17 cellular contexts compared by ENCODE assay signal in genomic region chr20:53402233-53403005, GRCh38.
A peak's percentile ranks its signal among the peaks of the same experiment; 100 is the strongest.
DNase-seq lines count a peak whose midpoint lies in the region; ATAC-seq and TF ChIP-seq lines count a peak whose summit lies in the region.
"Had no signal": no experiment of that assay in that cellular context is flagged by ENCODE, and none has a peak within 500 bp of the region (broad histone marks: within the 10 kb centered on the region; RNA-seq: fewer than 3 reads in every experiment).

No MANE protein-coding gene starts in this region.

- no peaks in the 10 kb centered on the region for H3K9me3 Mint-ChIP-seq in CD8-positive, alpha-beta T cell
- peaks cover 4% of the 10 kb centered on the region for H3K9me3 Mint-ChIP-seq in activated T-cell treated with anti-CD3 and anti-CD28 coated beads, Interleukin-2, amount 50 U/mL, for 4 hours
- H3K9me3 Mint-ChIP-seq in nephron progenitor cell: peaks cover 8% of the 10 kb centered on the region
- H3K9me3 Mint-ChIP-seq: natural killer cell treated with Interleukin-12 subunit alpha and Interleukin-12 subunit beta and Interleukin-15 and Interleukin-18, amount 100 ng/mL, for 72 hours had no signal

- peak overlapping the region; percentile 76 for H3K27ac Mint-ChIP-seq in CD8-positive, alpha-beta T cell
- H3K27ac Mint-ChIP-seq in T-helper 17 cell: peak overlapping the region; percentile 56
- peak overlapping the region; percentile 62 for H3K27ac Mint-ChIP-seq in nephron progenitor cell
- H3K27ac Mint-ChIP-seq: brain; natural killer cell treated with Interleukin-12 subunit alpha and Interleukin-12 subunit beta and Interleukin-15 and Interleukin-18, amount 100 ng/mL, for 72 hours had no signal

- no peak overlapping the region for H3K4me3 Mint-ChIP-seq in CD8-positive, alpha-beta T cell
- H3K4me3 Mint-ChIP-seq in T-helper 17 cell (peak overlapping the region; percentile 52), nephron progenitor cell (no peak overlapping the region)
- no peak overlapping the region for H3K4me3 Mint-ChIP-seq in activated T-cell treated with anti-CD3 and anti-CD28 coated beads, Interleukin-2, amount 50 U/mL, for 4 hours
- H3K4me3 Mint-ChIP-seq: brain; natural killer cell treated with Interleukin-12 subunit alpha and Interleukin-12 subunit beta and Interleukin-15 and Interleukin-18, amount 100 ng/mL, for 72 hours had no signal

- ATAC-seq in CD8-positive, alpha-beta T cell: peak; percentile 89
- ATAC-seq in T-helper 17 cell: peak; percentile 94
- ATAC-seq in activated T-cell treated with anti-CD3 and anti-CD28 coated beads, Interleukin-2, amount 50 U/mL, for 4 hours: peak; percentile 87 to 90
- ATAC-seq: activated CD4-positive, CD25-positive, alpha-beta regulatory T cell treated with anti-CD3 and anti-CD28 coated beads, Interleukin-2, amount 50 U/mL, for 24 hours; HCT116; natural killer cell treated with Interleukin-12 subunit alpha and Interleukin-12 subunit beta and Interleukin-15 and Interleukin-18, amount 100 ng/mL, for 72 hours had no signal

- H3K4me3 ChIP-seq in CD8-positive, alpha-beta T cell (ENCODE audit: low read depth, low read length): no peak overlapping the region
- H3K4me3 ChIP-seq: coronary artery, thoracic aorta had no signal

- peaks cover 54% of the 10 kb centered on the region for H3K4me1 Mint-ChIP-seq in CD8-positive, alpha-beta T cell (ENCODE audit: low read depth)
- H3K4me1 Mint-ChIP-seq in T-helper 17 cell: peaks cover 14% of the 10 kb centered on the region
- peaks cover 20% of the 10 kb centered on the region for H3K4me1 Mint-ChIP-seq in activated T-cell treated with anti-CD3 and anti-CD28 coated beads, Interleukin-2, amount 50 U/mL, for 4 hours (ENCODE audit: low read depth)
- no peaks in the 10 kb centered on the region for H3K4me1 Mint-ChIP-seq in nephron progenitor cell

- no peaks in the 10 kb centered on the region for H3K36me3 Mint-ChIP-seq in CD8-positive, alpha-beta T cell
- H3K36me3 Mint-ChIP-seq in T-helper 17 cell (ENCODE audit: low read depth) (no peaks in the 10 kb centered on the region), nephron progenitor cell (ENCODE audit: low read depth) (peaks cover 8% of the 10 kb centered on the region)
- H3K36me3 Mint-ChIP-seq in activated T-cell treated with anti-CD3 and anti-CD28 coated beads, Interleukin-2, amount 50 U/mL, for 4 hours (ENCODE audit: insufficient read depth): peaks cover 7% of the 10 kb centered on the region
- H3K36me3 Mint-ChIP-seq: natural killer cell treated with Interleukin-12 subunit alpha and Interleukin-12 subunit beta and Interleukin-15 and Interleukin-18, amount 100 ng/mL, for 72 hours had no signal

- H3K27me3 Mint-ChIP-seq in CD8-positive, alpha-beta T cell (ENCODE audit: low read depth): no peaks in the 10 kb centered on the region
- H3K27me3 Mint-ChIP-seq in T-helper 17 cell: no peaks in the 10 kb centered on the region
- H3K27me3 Mint-ChIP-seq in activated T-cell treated with anti-CD3 and anti-CD28 coated beads, Interleukin-2, amount 50 U/mL, for 4 hours (ENCODE audit: low read depth): no peaks in the 10 kb centered on the region
- H3K27me3 Mint-ChIP-seq in nephron progenitor cell (ENCODE audit: low read depth, poor library complexity): peaks cover 19% of the 10 kb centered on the region

- no peaks in the 10 kb centered on the region for H3K36me3 ChIP-seq in CD8-positive, alpha-beta T cell (ENCODE audit: insufficient read depth, low read length)
- H3K36me3 ChIP-seq: thoracic aorta had no signal

- no peaks in the 10 kb centered on the region for H3K9me3 ChIP-seq in CD8-positive, alpha-beta T cell (ENCODE audit: low read length)
- H3K9me3 ChIP-seq in T-helper 17 cell (ENCODE audit: control insufficient read depth, low read length, poor library complexity, severe bottlenecking): no peaks in the 10 kb centered on the region
- H3K9me3 ChIP-seq: thoracic aorta had no signal

- no peaks in the 10 kb centered on the region for H3K27me3 ChIP-seq in CD8-positive, alpha-beta T cell (ENCODE audit: insufficient read depth, low read length)

- intact Hi-C loops in CD8-positive, alpha-beta T cell (cut with DNase I, micrococcal nuclease): loop anchor here (1.0 kb wide), 1 partner anchor 14 kb away; no protein-coding TSS in a partner anchor

- H3K4me1 ChIP-seq in CD8-positive, alpha-beta T cell (ENCODE audit: insufficient read depth, low read length): peaks cover 35% of the 10 kb centered on the region

- no peak for TF ChIP-seq CTCF in CD8-positive, alpha-beta T cell (IDR thresholded peaks at IDR 0.05)
- TF ChIP-seq CTCF in nephron progenitor cell (IDR thresholded peaks at IDR 0.05): no peak

- no peak overlapping the region for H3K27ac ChIP-seq in CD8-positive, alpha-beta T cell (ENCODE audit: low read depth, low read length)
- H3K27ac ChIP-seq: coronary artery, thoracic aorta had no signal

- POLR2A ChIA-PET in CD8-positive, alpha-beta T cell (lab: Charles Lee): no interaction called here

- CTCF ChIA-PET in CD8-positive, alpha-beta T cell (lab: Charles Lee): no interaction called here

- peak in 6 of 7 experiments; percentile 24 to 71 (median 55) for DNase-seq in CD8-positive, alpha-beta T cell
- no peak for DNase-seq in T-helper 17 cell
- peak; percentile 21 for DNase-seq in activated T-cell treated with anti-CD3 and anti-CD28 coated beads, Interleukin-2, amount 50 U/mL, for 4 hours
- no peak for DNase-seq in nephron progenitor cell
- DNase-seq in activated effector memory CD4-positive, alpha-beta T cell treated with Interleukin-2 at 50 U/mL for 16 hours: no peak
- no peak for DNase-seq in NCI-H446 treated with DMSO at 0.1 percent for 48 hours (lab: John Stamatoyannopoulos, UW)
- no peak for DNase-seq in NCI-H446 (lab: John Stamatoyannopoulos, UW)
- DNase-seq: activated effector memory CD4-positive, alpha-beta T cell treated with anti-CD3 and anti-CD28 coated beads, Interleukin-2, amount 50 U/mL, for 16 hours; NCI-H1436; NCI-H2171 treated with DMSO at 0.1 percent for 48 hours; SIG-M5 had no signal

Comparison
In these comparisons a context has a peak if more than half of its experiments do, and no peak if none do; other contexts are left out.
1. DNase-seq: peak in CD8-positive, alpha-beta T cell (6 of 7) and activated T-cell treated with anti-CD3 and anti-CD28 coated beads, Interleukin-2, amount 50 U/mL, for 4 hours (single experiment); none in T-helper 17 cell (0 of 3), nephron progenitor cell (single experiment), activated effector memory CD4-positive, alpha-beta T cell treated with Interleukin-2 at 50 U/mL for 16 hours (single experiment), NCI-H446 treated with DMSO at 0.1 percent for 48 hours (single experiment) and NCI-H446 (0 of 2).
2. Peak in every context shown above with its lines, with median percentiles within 50 percentile points of each other: ATAC-seq and H3K27ac Mint-ChIP-seq.